ENCODE assay signal across 8 cellular contexts in genomic region chr19:4723465-4724251, GRCh38. TPM values are rescaled to one million over a fixed set of nuclear protein-coding genes. Genes with fewer than 3 reads are reported as not detected.
A peak's percentile ranks its signal among the peaks of the same experiment; 100 is the strongest.
DNase-seq lines count a peak whose midpoint lies in the region; ATAC-seq, FAIRE-seq and TF ChIP-seq lines count a peak whose summit lies in the region.

Gene DPP9, minus strand, starts transcription at chr19:4723842. Its CDS starts 3,936 bp downstream, at chr19:4719906.

- H3K9ac ChIP-seq in HUES64 (ENCODE audit: low read depth, low read length) (peak within 1 kb of the TSS; percentile 79), OCI-LY1 (ENCODE audit: low read length) (peak within 1 kb of the TSS; percentile 94)

- peak within 1 kb of the TSS; percentile 85; the same call in 1 of the 2 replicates for H2AFZ ChIP-seq in OCI-LY1 (ENCODE audit: low read length)

- no peaks in the 10 kb centered on the region for H3K9me2 ChIP-seq in OCI-LY1 (ENCODE audit: low read depth, low read length)

- no peak within 1 kb of the TSS for H3K27ac ChIP-seq in HUES64 (ENCODE audit: low read depth, low read length)
- peak within 1 kb of the TSS; percentile 55 for H3K27ac ChIP-seq in OCI-LY1 (ENCODE audit: low read depth, low read length, poor library complexity, severe bottlenecking)
- H3K27ac ChIP-seq in mesodermal cell (ENCODE audit: low read depth, low read length, severe bottlenecking): peak within 1 kb of the TSS; percentile 64

- under 1% methylated on average over 76 of the region's 76 CpGs for WGBS in HUES64
- WGBS in mesodermal cell (ENCODE audit: insufficient coverage in 2 of 2), 2 experiments: 0 to 1% methylated on average over 63 to 67 of the region's 76 CpGs

- peak within 1 kb of the TSS; percentile 97 for H3K4me2 ChIP-seq in OCI-LY1 (ENCODE audit: low read length)

- peak; percentile 79 for FAIRE-seq in endometrium (lab: Jason Lieb, UNC)

- DNase-seq in D341Med (ENCODE audit: low spot score): peak; percentile 99
- peak; percentile 95 for DNase-seq in activated CD8-positive, alpha-beta memory T cell treated with anti-CD3 and anti-CD28 coated beads, Interleukin-2, amount 50 U/mL, for 4 hours
- DNase-seq in stimulated activated CD8-positive, alpha-beta memory T cell treated with anti-CD3 and anti-CD28 coated beads, Interleukin-15, amount 100 ng/mL, for 4 hours (ENCODE audit: low read depth in 2 of 2): peak; percentile 93 to 94

- H3K4me3 ChIP-seq in HUES64 (ENCODE audit: low read length) (peak within 1 kb of the TSS; percentile 91), OCI-LY1 (ENCODE audit: low read depth, low read length, poor library complexity, severe bottlenecking) (peak within 1 kb of the TSS; percentile 95), mesodermal cell (ENCODE audit: extremely low read depth, insufficient read depth, low read length, poor library complexity, severe bottlenecking) (peak within 1 kb of the TSS; percentile 100)

- peak; percentile 87 for ATAC-seq in GM21447 (IDR thresholded peaks at IDR 0.05; ENCODE audit: unreplicated experiment)

- H3K9me3 ChIP-seq in HUES64 (ENCODE audit: insufficient read depth, low read depth, low read length) (no peaks in the 10 kb centered on the region), OCI-LY1 (ENCODE audit: low read length) (no peaks in the 10 kb centered on the region), mesodermal cell (ENCODE audit: control insufficient read depth, low read length) (no peaks in the 10 kb centered on the region)

- no peaks in the 10 kb centered on the region for H3F3A ChIP-seq in OCI-LY1 (ENCODE audit: insufficient read depth, low read length)

- no peaks in the 10 kb centered on the region for H4K20me1 ChIP-seq in OCI-LY1 (ENCODE audit: insufficient read depth, low read length)

- H3K36me3 ChIP-seq in HUES64 (ENCODE audit: insufficient read depth, low read length): peaks cover 19% of the 10 kb centered on the region
- H3K36me3 ChIP-seq in OCI-LY1 (ENCODE audit: insufficient read depth, low read length): peaks cover 19% of the 10 kb centered on the region; the same call in 1 of the 2 replicates
- H3K36me3 ChIP-seq in mesodermal cell (ENCODE audit: control insufficient read depth, insufficient read depth, low read length): peaks cover 30% of the 10 kb centered on the region

- H3K79me2 ChIP-seq in OCI-LY1 (ENCODE audit: insufficient read depth, low read length): peaks cover 12% of the 10 kb centered on the region; the same call in 1 of the 2 replicates

- H3K4me1 ChIP-seq in HUES64 (ENCODE audit: insufficient read depth, low read length): 0 out of 2 replicates have a peak, but pooled peaks cover 5% of the 10 kb centered on the region
- peaks cover 14% of the 10 kb centered on the region for H3K4me1 ChIP-seq in OCI-LY1 (ENCODE audit: insufficient read depth, low read length, severe bottlenecking)
- H3K4me1 ChIP-seq in mesodermal cell (ENCODE audit: control insufficient read depth, insufficient read depth, low read length, poor library complexity, severe bottlenecking): peaks cover 7% of the 10 kb centered on the region

- H3K27me3 ChIP-seq in HUES64 (ENCODE audit: insufficient read depth, low read length): no peaks in the 10 kb centered on the region
- no peaks in the 10 kb centered on the region for H3K27me3 ChIP-seq in OCI-LY1 (ENCODE audit: insufficient read depth, low read length)

- no peak for TF ChIP-seq CTCF in OCI-LY1 (IDR thresholded peaks at IDR 0.05; ENCODE audit: low read length)

RNA-seq across cellular contexts. Expression of gene DPP9, which starts in this region (rescaled TPM):
- 19.1 TPM for polyA plus RNA-seq in HUES64 (2013, experiment 1 of 2)
- 16.9 TPM for polyA plus RNA-seq in HUES64 (2013, experiment 2 of 2)
- polyA plus RNA-seq in mesodermal cell (2013, experiment 1 of 2): 28.0 TPM
- polyA plus RNA-seq in mesodermal cell (2013, experiment 2 of 2): 20.1 TPM
